18 cellular contexts compared by ENCODE assay signal in genomic region chr21:16468191-16468590, GRCh38.
"Had no signal": no experiment of that assay in that cellular context is flagged by ENCODE, and none has a peak within 500 bp of the region (broad histone marks: within the 10 kb centered on the region; RNA-seq: fewer than 3 reads in every experiment).

No MANE protein-coding gene starts in this region.

- H3K4me1 Mint-ChIP-seq: activated B cell treated with CpG ODN at 0.5 μM for 24 hours; activated CD4-positive, alpha-beta T cell treated with anti-CD3 and anti-CD28 coated beads, Interleukin-2, amount 10 ng/mL, durations not matched to agents 24 days and 14 days; memory B cell; naive thymus-derived CD4-positive, alpha-beta T cell had no signal

- H3K9me3 Mint-ChIP-seq: activated CD4-positive, alpha-beta T cell treated with anti-CD3 and anti-CD28 coated beads, Interleukin-2, amount 10 ng/mL, durations not matched to agents 24 days and 14 days had no signal

- H3K27ac Mint-ChIP-seq: activated B cell treated with CpG ODN at 0.5 μM for 24 hours; activated CD4-positive, alpha-beta T cell treated with anti-CD3 and anti-CD28 coated beads, Interleukin-2, amount 10 ng/mL, durations not matched to agents 24 days and 14 days; activated naive CD8-positive, alpha-beta T cell; memory B cell; naive thymus-derived CD4-positive, alpha-beta T cell; T-helper 2 cell treated with Interferon-gamma antibody and Interleukin-4, amounts not matched to agents 5 μg/mL and 100 μg/mL, for 36 hours had no signal

- H3K36me3 Mint-ChIP-seq: activated naive CD8-positive, alpha-beta T cell; memory B cell; naive thymus-derived CD4-positive, alpha-beta T cell had no signal

- H3K9ac ChIP-seq: parathyroid adenoma had no signal

- H3K4me1 ChIP-seq: parathyroid adenoma, stomach had no signal

- H3K36me3 ChIP-seq: sigmoid colon, stomach, thoracic aorta had no signal

- DNase-seq: activated B cell treated with CpG ODN at 0.5 μM for 24 hours; activated CD4-positive, alpha-beta T cell treated with anti-CD3 and anti-CD28 coated beads, Interleukin-2, amount 10 ng/mL, durations not matched to agents 24 days and 14 days; activated gamma-delta T cell treated with Interleukin-2 at 50 U/mL for 16 hours; cortex of kidney; effector CD4-positive, alpha-beta T cell; left ventricle myocardium inferior; mucosa of descending colon; naive thymus-derived CD4-positive, alpha-beta T cell; sigmoid colon; stimulated activated CD4-positive, alpha-beta T cell treated with anti-CD3 and anti-CD28 coated beads, Interleukin-1b, Interleukin-23, amount 100 ng/mL, for 48 hours; stomach had no signal

- H3K27me3 Mint-ChIP-seq: activated B cell treated with CpG ODN at 0.5 μM for 24 hours; activated CD4-positive, alpha-beta T cell treated with anti-CD3 and anti-CD28 coated beads, Interleukin-2, amount 10 ng/mL, durations not matched to agents 24 days and 14 days; activated naive CD8-positive, alpha-beta T cell; brain; memory B cell; naive thymus-derived CD4-positive, alpha-beta T cell had no signal

- H3K9me3 ChIP-seq: mucosa of descending colon, sigmoid colon, thoracic aorta had no signal

- H3K27me3 ChIP-seq: hepatocyte, sigmoid colon, stomach had no signal

- ATAC-seq: mucosa of descending colon; naive thymus-derived CD4-positive, alpha-beta T cell had no signal

- H3K4me3 ChIP-seq: hepatocyte, left ventricle myocardium inferior, mucosa of descending colon, sigmoid colon, stomach, thoracic aorta had no signal

- H3K4me3 Mint-ChIP-seq: activated B cell treated with CpG ODN at 0.5 μM for 24 hours; activated CD4-positive, alpha-beta T cell treated with anti-CD3 and anti-CD28 coated beads, Interleukin-2, amount 10 ng/mL, durations not matched to agents 24 days and 14 days; activated naive CD8-positive, alpha-beta T cell; brain; memory B cell; naive thymus-derived CD4-positive, alpha-beta T cell; T-helper 2 cell treated with Interferon-gamma antibody and Interleukin-4, amounts not matched to agents 5 μg/mL and 100 μg/mL, for 36 hours had no signal
